19 cellular contexts compared by ENCODE assay signal in genomic region chr12:54040148-54040494, GRCh38. TPM values are rescaled to one million over a fixed set of nuclear protein-coding genes. Genes with fewer than 3 reads are reported as not detected.
A peak's percentile ranks its signal among the peaks of the same experiment; 100 is the strongest.
DNase-seq lines count a peak whose midpoint lies in the region; ATAC-seq and TF ChIP-seq lines count a peak whose summit lies in the region.
"Had no signal": no experiment of that assay in that cellular context is flagged by ENCODE, and none has a peak within 500 bp of the region (broad histone marks: within the 10 kb centered on the region; RNA-seq: fewer than 3 reads in every experiment).

No MANE protein-coding gene starts in this region.

- H2AFZ ChIP-seq in OCI-LY1 (ENCODE audit: low read length), result no peak overlapping the region
- H2AFZ ChIP-seq: neural progenitor cell had no signal

- no peaks in the 10 kb centered on the region for H3K9me2 ChIP-seq in OCI-LY1 (ENCODE audit: low read depth, low read length)

- WGBS in gastroesophageal sphincter (ENCODE audit: low coverage in 1 of 2), 2 donors, result 53 to 80% methylated on average over 1 to 3 of the region's 4 CpGs

- no peaks in the 10 kb centered on the region for H3K79me2 ChIP-seq in OCI-LY1 (ENCODE audit: insufficient read depth, low read length)

- no peak for TF ChIP-seq POLR2A in gastroesophageal sphincter (IDR thresholded peaks at IDR 0.05)

- H3K36me3 Mint-ChIP-seq in osteocyte (ENCODE audit: unreplicated experiment), result no peaks in the 10 kb centered on the region
- H3K36me3 Mint-ChIP-seq: neural progenitor cell had no signal

- no peak for TF ChIP-seq EP300 in gastroesophageal sphincter (IDR thresholded peaks at IDR 0.05)

- H3K4me3 ChIP-seq in OCI-LY1 (ENCODE audit: low read depth, low read length, poor library complexity, severe bottlenecking) (no peak overlapping the region), gastroesophageal sphincter (no peak overlapping the region), tibial artery (peak overlapping the region; percentile 19 to 30)
- H3K4me3 ChIP-seq: dorsolateral prefrontal cortex, neural progenitor cell had no signal

- H3K9me3 ChIP-seq in OCI-LY1 (ENCODE audit: low read length), result no peaks in the 10 kb centered on the region
- H3K9me3 ChIP-seq in gastroesophageal sphincter, result no peaks in the 10 kb centered on the region
- H3K9me3 ChIP-seq in tibial artery, result no peaks in the 10 kb centered on the region
- H3K9me3 ChIP-seq: Caco-2 had no signal

- no peaks in the 10 kb centered on the region for H4K20me1 ChIP-seq in OCI-LY1 (ENCODE audit: insufficient read depth, low read length)

- H3K36me3 ChIP-seq in OCI-LY1 (ENCODE audit: insufficient read depth, low read length) (no peaks in the 10 kb centered on the region), gastroesophageal sphincter (no peaks in the 10 kb centered on the region), tibial artery (no peaks in the 10 kb centered on the region)
- H3K36me3 ChIP-seq: neural progenitor cell had no signal

- H3K9me3 Mint-ChIP-seq in osteocyte (ENCODE audit: unreplicated experiment), result no peaks in the 10 kb centered on the region

- H3K27ac ChIP-seq in OCI-LY1 (ENCODE audit: low read depth, low read length, poor library complexity, severe bottlenecking) (no peak overlapping the region), gastroesophageal sphincter (peak overlapping the region in 3 of 4 donors; percentile 45 to 51 (median 48)), tibial artery (peak overlapping the region; percentile 58 to 62)
- H3K27ac ChIP-seq: dorsolateral prefrontal cortex, neural progenitor cell, SK-N-MC had no signal

- intact Hi-C loops in tibial artery (cut with DNase I; ENCODE audit: low total_unique reads), result no loop called here

- H3K27ac Mint-ChIP-seq in osteocyte (ENCODE audit: unreplicated experiment), result no peak overlapping the region
- H3K27ac Mint-ChIP-seq: H9, neural progenitor cell had no signal

- H3K4me3 Mint-ChIP-seq in osteocyte (ENCODE audit: unreplicated experiment), result no peak overlapping the region
- H3K4me3 Mint-ChIP-seq: neural progenitor cell had no signal

- DNase-seq in DMS53 (lab: John Stamatoyannopoulos, UW) (peak; percentile 25), DMS53 treated with DMSO at 0.1 percent for 48 hours (lab: John Stamatoyannopoulos, UW; ENCODE audit: unreplicated experiment) (no peak), tibial artery (peak in 1 of 2 donors; percentile 72), NCI-H774 (lab: John Stamatoyannopoulos, UW) (no peak), osteocyte (ENCODE audit: extremely low spot score, unreplicated experiment) (no peak)
- DNase-seq: 8988T; activated CD4-positive, CD25-positive, alpha-beta regulatory T cell treated with anti-CD3 and anti-CD28 coated beads, Interleukin-2, amount 50 U/mL, for 72 hours; activated T-cell treated with anti-CD3 and anti-CD28 coated beads, Interleukin-2, amount 50 U/mL, for 48 hours; amniotic stem cell; foreskin melanocyte; H9; NCI-H1417 treated with DMSO at 0.1 percent for 48 hours had no signal

- ATAC-seq in gastroesophageal sphincter (peak; percentile 62), GM19328 (IDR thresholded peaks at IDR 0.05; ENCODE audit: unreplicated experiment) (no peak)

- H3K9ac ChIP-seq in OCI-LY1 (ENCODE audit: low read length), result no peak overlapping the region
- H3K9ac ChIP-seq: neural progenitor cell had no signal

- H3K4me1 Mint-ChIP-seq in osteocyte (ENCODE audit: unreplicated experiment), result no peaks in the 10 kb centered on the region
- H3K4me1 Mint-ChIP-seq: neural progenitor cell had no signal

- no peaks in the 10 kb centered on the region for H3F3A ChIP-seq in OCI-LY1 (ENCODE audit: insufficient read depth, low read length)

- H3K27me3 ChIP-seq in OCI-LY1 (ENCODE audit: insufficient read depth, low read length) (no peaks in the 10 kb centered on the region; the same call in 1 of the 2 replicates), gastroesophageal sphincter (peaks cover 20% of the 10 kb centered on the region), tibial artery (no peaks in the 10 kb centered on the region)

- H3K4me2 ChIP-seq in OCI-LY1 (ENCODE audit: low read length), result peak overlapping the region; percentile 30; the same call in 1 of the 2 replicates
- H3K4me2 ChIP-seq: neural progenitor cell had no signal

- H3K4me1 ChIP-seq in OCI-LY1 (ENCODE audit: insufficient read depth, low read length, severe bottlenecking) (peaks cover 7% of the 10 kb centered on the region), gastroesophageal sphincter (peaks cover 0 to 16% (median 4%) of the 10 kb centered on the region in 3 donors), tibial artery (peaks cover 5 to 64% (median 54%) of the 10 kb centered on the region in 4 donors)
- H3K4me1 ChIP-seq: neural progenitor cell had no signal

- H3K27me3 Mint-ChIP-seq in osteocyte (ENCODE audit: unreplicated experiment), result peaks cover 86% of the 10 kb centered on the region

- no peak for TF ChIP-seq CTCF in OCI-LY1 (IDR thresholded peaks at IDR 0.05; ENCODE audit: low read length)
- TF ChIP-seq CTCF in gastroesophageal sphincter (IDR thresholded peaks at IDR 0.05), result no peak
- no peak for TF ChIP-seq CTCF in tibial artery (IDR thresholded peaks at IDR 0.05)
- no peak for TF ChIP-seq CTCF in osteocyte (IDR thresholded peaks at IDR 0.05)

RNA-seq across cellular contexts. Expression of gene HOXC5, which starts 7.3 kb away (rescaled TPM):
- 1 to 10 TPM in 2 of 4 donors, under 1 TPM in 1, not detected in 1; 0.31 to 3.3 (median 1.3) TPM for total RNA-seq in gastroesophageal sphincter
- not detected in 2 replicates for total RNA-seq in osteocyte
- total RNA-seq: dorsolateral prefrontal cortex, H9 had no signal

RNA-seq across cellular contexts. Expression of gene HOXC6, which starts 11.9 kb away (rescaled TPM):
- total RNA-seq in gastroesophageal sphincter (under 1 TPM in 1 of 4 donors, not detected in 3; 0.50 TPM), osteocyte (not detected in 2 replicates)
- total RNA-seq: dorsolateral prefrontal cortex, H9 had no signal

RNA-seq across cellular contexts. Expression of gene HOXC4, which starts 13.5 kb away (rescaled TPM):
- total RNA-seq in gastroesophageal sphincter, result 1 to 10 TPM in 3 of 4 donors, under 1 TPM in 1; 0.69 to 5.7 (median 2.7) TPM
- total RNA-seq in osteocyte, result not detected in 2 replicates
- total RNA-seq: H9 had no signal

RNA-seq across cellular contexts. Expression of gene HOXC8, which starts 31.3 kb away (rescaled TPM):
- under 1 TPM in 2 of 4 donors, not detected in 2; 0.15 to 0.40 TPM for total RNA-seq in gastroesophageal sphincter
- not detected in 2 replicates for total RNA-seq in osteocyte
- total RNA-seq: dorsolateral prefrontal cortex, H9 had no signal

RNA-seq across cellular contexts. Expression of gene HOXC9, which starts 40.2 kb away (rescaled TPM):
- total RNA-seq in gastroesophageal sphincter (not detected), osteocyte (not detected in 2 replicates)
- total RNA-seq: dorsolateral prefrontal cortex, H9 had no signal

Comparison
In these comparisons a context has a peak if more than half of its experiments do, and no peak if none do; other contexts are left out.
1. H3K4me3 ChIP-seq: peak in tibial artery (2 of 2); none in OCI-LY1 (single experiment) and gastroesophageal sphincter (0 of 2).